In the genomic region with DNA sequence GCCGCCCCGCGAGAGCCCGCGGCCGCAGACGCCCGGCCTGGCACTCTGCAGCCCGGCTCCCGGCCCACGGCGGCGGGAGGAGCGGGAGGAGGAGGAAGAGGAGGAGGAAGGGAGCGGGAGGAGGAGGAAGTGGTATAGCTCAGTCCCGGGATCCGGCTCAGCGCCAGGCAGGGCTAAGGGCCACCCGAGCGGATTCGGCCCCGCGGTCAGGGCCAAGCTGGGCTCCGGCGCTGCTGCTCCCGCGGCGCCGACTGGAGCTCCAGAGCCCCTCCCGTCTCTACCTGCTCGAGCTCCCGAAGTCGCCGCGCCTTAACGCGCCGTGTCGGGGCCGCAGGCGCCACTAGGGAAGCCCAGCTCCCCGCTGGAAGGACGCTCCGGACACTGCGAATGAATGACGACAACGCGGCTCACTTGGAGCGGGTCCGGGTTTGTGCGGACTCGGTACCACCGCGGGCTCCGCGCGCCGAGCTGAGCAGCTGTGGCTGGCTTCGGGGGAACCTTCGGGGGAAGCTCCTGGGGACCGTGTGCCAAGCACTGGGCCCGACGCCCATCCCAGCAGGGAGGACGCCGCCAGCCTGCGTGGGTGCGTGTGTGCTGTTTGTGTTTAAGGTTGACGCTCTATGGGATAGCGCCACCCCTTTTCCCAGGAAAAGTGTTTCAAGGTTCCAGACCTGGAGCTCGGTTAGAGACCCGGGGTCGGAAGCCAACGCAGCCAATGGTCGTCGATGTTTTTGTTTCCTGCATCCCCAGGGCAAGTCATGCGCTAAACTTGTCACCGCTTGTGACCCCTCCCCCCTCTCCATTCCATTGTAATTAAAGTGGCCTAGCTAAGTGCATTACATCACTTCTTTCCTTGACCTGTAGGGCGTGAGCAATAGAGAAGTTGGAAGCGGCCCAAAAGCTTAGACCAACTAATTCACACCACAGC, we compare ENCODE assay signal across 8 cellular contexts. TPM values are rescaled to one million over a fixed set of nuclear protein-coding genes. Genes with fewer than 3 reads are reported as not detected.
DNase-seq lines count a peak whose midpoint lies in the region; ATAC-seq and TF ChIP-seq lines count a peak whose summit lies in the region.

A gene (minus strand): TSS at position 94 of the 928 bp plus-strand sequence. CDS start 340 bp downstream, outside the sequence.

- H3K27ac ChIP-seq in HL-60 (replicated peaks), result no peak within 1 kb of the TSS

- peak within 1 kb of the TSS; percentile 56 for H3K4me3 ChIP-seq in HL-60 (replicated peaks; ENCODE audit: insufficient read depth, low read length)

- DNase-seq in DMS53 treated with DMSO at 0.1 percent for 48 hours (lab: John Stamatoyannopoulos, UW; ENCODE audit: unreplicated experiment) (peak; percentile 70), HL-60 (ENCODE audit: low read depth in 1 of 2, low spot score in 1 of 2) (peak; percentile 29 to 59), NCI-H774 (lab: John Stamatoyannopoulos, UW) (peak; percentile 68), amygdala (lab: John Stamatoyannopoulos, UW) (peak in 48 of 56 donors; percentile 10 to 80 (median 44)), cardiac septum (ENCODE audit: low spot score) (peak; percentile 88), non-pigmented ciliary epithelial cell (ENCODE audit: low read depth) (peak; percentile 51), GDM1 (lab: John Stamatoyannopoulos, UW) (no peak)

- TF ChIP-seq CTCF in HL-60 (IDR thresholded peaks at IDR 0.05; ENCODE audit: insufficient read depth, low read length), result no peak

- intact Hi-C loops in cardiac septum (cut with DNase I), result loop anchor here (5.0 kb wide), 4 partner anchors 64 to 384 kb away; a partner anchor contains a TSS

- H3K27me3 ChIP-seq in HL-60 (ENCODE audit: insufficient read depth, poor library complexity, severe bottlenecking), result peaks cover 31% of the 10 kb centered on the region

- peak; percentile 42 for ATAC-seq in GM21367 (IDR thresholded peaks at IDR 0.05; ENCODE audit: unreplicated experiment)

RNA-seq across cellular contexts. Expression of the gene that starts here (rescaled TPM):
- total RNA-seq in cardiac septum, result 15.0 TPM
